In genomic region chr5:147547730-147548129, GRCh38 we compare ENCODE assay signal across 21 cellular contexts. TPM values are rescaled to one million over a fixed set of nuclear protein-coding genes. Genes with fewer than 3 reads are reported as not detected.
A peak's percentile ranks its signal among the peaks of the same experiment; 100 is the strongest.
DNase-seq lines count a peak whose midpoint lies in the region; ATAC-seq and TF ChIP-seq lines count a peak whose summit lies in the region.
"Had no signal": no experiment of that assay in that cellular context is flagged by ENCODE, and none has a peak within 500 bp of the region (broad histone marks: within the 10 kb centered on the region; RNA-seq: fewer than 3 reads in every experiment).

No MANE protein-coding gene starts in this region.

- H3K27me3 ChIP-seq in lung (ENCODE audit: control insufficient read depth, insufficient read depth) = no peaks in the 10 kb centered on the region
- H3K27me3 ChIP-seq: esophagus squamous epithelium, upper lobe of left lung had no signal

- DNase-seq in Right ventricle myocardium inferior (ENCODE audit: missing footprints) (no peak), cardiac septum (ENCODE audit: low spot score) (no peak), fibroblast of mammary gland (ENCODE audit: low read depth) (peak; percentile 45), lung (ENCODE audit: low spot score) (no peak), NCI-H2227 treated with DMSO at 0.1 percent for 48 hours (lab: John Stamatoyannopoulos, UW) (no peak), hippocampal formation (lab: John Stamatoyannopoulos, UW) (no peak), KBM-7 (no peak), NCI-H345 (lab: John Stamatoyannopoulos, UW) (no peak)
- DNase-seq: activated CD4-positive, alpha-beta T cell treated with anti-CD3 and anti-CD28 coated beads, Interleukin-2, amount 10 ng/mL, durations not matched to agents 24 days and 14 days; activated CD8-positive, alpha-beta memory T cell treated with anti-CD3 and anti-CD28 coated beads, Interleukin-2, amount 50 U/mL, for 4 hours; DMS 273 treated with DMSO at 0.1 percent for 48 hours; esophagus squamous epithelium; H7; naive B cell; NCI-H1048; NCI-H2107; NCI-H774; stimulated activated naive CD4-positive, alpha-beta T cell; upper lobe of left lung had no signal

- H3K36me3 ChIP-seq in lung (ENCODE audit: control insufficient read depth in 2 of 2, insufficient read depth in 2 of 2, low read length in 2 of 2) = no peaks in the 10 kb centered on the region
- H3K36me3 ChIP-seq: esophagus squamous epithelium, upper lobe of left lung had no signal

- no peak overlapping the region for H3K27ac ChIP-seq in lung (ENCODE audit: low read depth in 1 of 2, low read length in 1 of 2)
- H3K27ac ChIP-seq: 22Rv1, HL-60, upper lobe of left lung had no signal

- ATAC-seq in Right ventricle myocardium inferior (peak; percentile 87), lung (ENCODE audit: insufficient read depth, low FRiP score) (peak; percentile 73)

- intact Hi-C loops in Right ventricle myocardium inferior (cut with DNase I) = no loop called here
- intact Hi-C loops in cardiac septum (cut with DNase I) = no loop called here

- in situ Hi-C loops in KBM-7 (cut with MboI; ENCODE audit: low pct_unique_long_range_greater_than_20kb, low sequenced_read_pairs) = no loop called here

- WGBS in lung, 2 donors = 55 to 75% methylated on average over 3 of the region's 3 CpGs

- no peaks in the 10 kb centered on the region for H3K9me3 ChIP-seq in lung (ENCODE audit: control insufficient read depth in 2 of 2, insufficient read depth in 1 of 2, low read length in 1 of 2)
- H3K9me3 ChIP-seq: esophagus squamous epithelium, upper lobe of left lung had no signal

- H3K4me3 ChIP-seq in fibroblast of mammary gland (ENCODE audit: control insufficient read depth, low read depth, low read length) (no peak overlapping the region), lung (no peak overlapping the region)
- H3K4me3 ChIP-seq: esophagus squamous epithelium, upper lobe of left lung had no signal

- TF ChIP-seq CTCF in fibroblast of mammary gland (conservative IDR thresholded peaks at IDR 0.05; ENCODE audit: control insufficient read depth, insufficient read depth, low read depth, low read length) (no peak), lung (IDR thresholded peaks at IDR 0.05; ENCODE audit: control extremely low read depth, extremely low read depth) (no peak)

- H3K4me1 ChIP-seq in lung (ENCODE audit: control insufficient read depth in 2 of 2, insufficient read depth in 2 of 2, low read length in 2 of 2) = peaks cover 0 to 6% of the 10 kb centered on the region in 2 donors

RNA-seq across cellular contexts. Expression of gene DPYSL3, which starts 37.9 kb away (rescaled TPM):
- total RNA-seq in Right ventricle myocardium inferior = 22.1 TPM
- total RNA-seq in cardiac septum = 51.1 TPM
- total RNA-seq in lung = 100 to 1,000 TPM in 1 of 2 donors, 10 to 100 TPM in 1; 67.6 to 112 TPM
- polyA plus RNA-seq in lung = 10 to 100 TPM; 13.8 to 19.8 TPM
